ENCODE assay signal across 1 cellular context in the genomic region with DNA sequence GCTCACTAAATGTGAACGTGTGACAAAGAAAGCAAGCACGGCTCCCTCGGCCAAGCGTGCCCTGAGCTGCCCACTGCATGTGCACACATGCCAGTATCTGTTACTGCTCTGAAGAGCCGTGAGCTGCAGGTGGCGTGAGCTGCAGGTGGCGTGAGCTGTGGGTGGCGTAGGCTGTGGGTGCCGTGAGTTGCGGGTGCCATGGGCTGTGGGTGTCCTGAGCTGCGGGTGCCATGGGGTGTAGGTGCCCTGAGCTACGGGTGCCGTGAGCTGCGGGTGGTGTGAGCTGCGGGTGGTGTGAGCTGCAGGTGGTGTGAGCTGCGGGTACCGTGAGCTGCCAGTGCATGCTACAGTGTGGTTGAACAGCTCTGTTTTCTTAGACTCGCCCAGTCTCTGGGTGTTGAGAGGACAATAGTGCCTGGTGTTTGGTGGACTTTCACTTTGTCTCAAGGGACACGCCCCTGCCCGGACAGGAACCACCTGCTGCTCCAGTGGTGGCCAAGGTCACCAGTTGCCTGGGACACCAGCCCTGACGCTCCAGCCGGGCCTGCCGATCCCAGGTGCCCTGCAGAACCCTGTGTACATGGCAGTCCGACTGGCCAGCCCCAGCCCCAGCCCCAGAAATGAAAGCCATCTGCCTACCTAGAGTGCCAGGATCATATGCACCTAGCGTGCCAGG.
TF ChIP-seq lines count a peak whose summit lies in the region.

No MANE protein-coding gene starts in this region.

TF ChIP-seq in H1, 55 proteins besides CTCF, POLR2A, EP300 and RAD21:
- TF ChIP-seq TAF1 (IDR thresholded peaks at IDR 0.05; ENCODE audit: low read depth, low read length), result no peak
- TF ChIP-seq JUND (IDR thresholded peaks at IDR 0.05; ENCODE audit: low read length), result no peak
- no peak for TF ChIP-seq PHF8 (conservative IDR thresholded peaks at IDR 0.05; ENCODE audit: low read depth, low read length)
- TF ChIP-seq ATF3 (IDR thresholded peaks at IDR 0.05; ENCODE audit: insufficient read depth, low read depth, low read length), result no peak
- no peak for TF ChIP-seq CREB1 (IDR thresholded peaks at IDR 0.05)
- TF ChIP-seq FOSL1 (IDR thresholded peaks at IDR 0.05; ENCODE audit: insufficient read depth, low read depth, low read length), result no peak
- no peak for TF ChIP-seq SP2 (IDR thresholded peaks at IDR 0.05; ENCODE audit: low read length)
- no peak for TF ChIP-seq MAFK (IDR thresholded peaks at IDR 0.05; ENCODE audit: low read depth, low read length)
- TF ChIP-seq, protein P1, sequence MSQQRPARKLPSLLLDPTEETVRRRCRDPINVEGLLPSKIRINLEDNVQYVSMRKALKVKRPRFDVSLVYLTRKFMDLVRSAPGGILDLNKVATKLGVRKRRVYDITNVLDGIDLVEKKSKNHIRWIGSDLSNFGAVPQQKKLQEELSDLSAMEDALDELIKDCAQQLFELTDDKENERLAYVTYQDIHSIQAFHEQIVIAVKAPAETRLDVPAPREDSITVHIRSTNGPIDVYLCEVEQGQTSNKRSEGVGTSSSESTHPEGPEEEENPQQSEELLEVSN (IDR thresholded peaks at IDR 0.05), result no peak
- TF ChIP-seq RFX5 (IDR thresholded peaks at IDR 0.05; ENCODE audit: borderline replicate concordance, low read depth, low read length), result no peak
- TF ChIP-seq EZH2 (IDR thresholded peaks at IDR 0.05; ENCODE audit: low read depth, low read length, severe bottlenecking), result no peak
- TF ChIP-seq SUZ12 (IDR thresholded peaks at IDR 0.05; ENCODE audit: low read length), result no peak
- no peak for TF ChIP-seq SIX5 (IDR thresholded peaks at IDR 0.05; ENCODE audit: low read depth, low read length)
- TF ChIP-seq CTBP2 (IDR thresholded peaks at IDR 0.05; ENCODE audit: borderline replicate concordance, insufficient read depth, insufficient read length, low read length), result no peak
- TF ChIP-seq BACH1 (IDR thresholded peaks at IDR 0.05; ENCODE audit: low read length), result no peak
- TF ChIP-seq RXRA (IDR thresholded peaks at IDR 0.05; ENCODE audit: insufficient read depth, low read depth, low read length), result no peak
- TF ChIP-seq KDM4A (IDR thresholded peaks at IDR 0.05; ENCODE audit: low read depth, low read length, severe bottlenecking), result no peak
- TF ChIP-seq BRCA1 (IDR thresholded peaks at IDR 0.05; ENCODE audit: low read depth, low read length), result no peak
- TF ChIP-seq CEBPB (IDR thresholded peaks at IDR 0.05; ENCODE audit: low read depth, low read length), result no peak
TF ChIP-seq in H1: peak in this region for 0.
